8 cellular contexts compared by ENCODE assay signal in genomic region chr20:39081255-39081654, GRCh38.
DNase-seq lines count a peak whose midpoint lies in the region; ATAC-seq and TF ChIP-seq lines count a peak whose summit lies in the region.

No MANE protein-coding gene starts in this region.

- TF ChIP-seq CTCF in esophagus muscularis mucosa (IDR thresholded peaks at IDR 0.05), result peak; percentile 85 to 97 (median 91)

- H3K27me3 Mint-ChIP-seq in naive thymus-derived CD8-positive, alpha-beta T cell, result peaks cover 14 to 60% (median 20%) of the 10 kb centered on the region in 5 donors
- peaks cover 63% of the 10 kb centered on the region for H3K27me3 Mint-ChIP-seq in stimulated activated memory B cell treated with anti-CD40 and anti-IgM and Interleukin-4, amounts not matched to agents 10 μg/mL and 1 μg/mL and 100 μg/mL, for 72 hours

- no peak for TF ChIP-seq POLR2A in esophagus muscularis mucosa (IDR thresholded peaks at IDR 0.05; ENCODE audit: low read depth)

- no peaks in the 10 kb centered on the region for H3K36me3 ChIP-seq in esophagus muscularis mucosa

- peaks cover 0 to 53% (median 4%) of the 10 kb centered on the region in 4 donors for H3K27me3 ChIP-seq in esophagus muscularis mucosa

- 14% methylated on average over 4 of the region's 5 CpGs for WGBS in esophagus muscularis mucosa

- no peak overlapping the region for H3K4me3 ChIP-seq in esophagus muscularis mucosa

- no peak overlapping the region for H3K4me3 Mint-ChIP-seq in naive thymus-derived CD8-positive, alpha-beta T cell
- no peak overlapping the region for H3K4me3 Mint-ChIP-seq in stimulated activated memory B cell treated with anti-CD40 and anti-IgM and Interleukin-4, amounts not matched to agents 10 μg/mL and 1 μg/mL and 100 μg/mL, for 72 hours

- peaks cover 0 to 2% (median 0%) of the 10 kb centered on the region in 9 donors for H3K9me3 Mint-ChIP-seq in naive thymus-derived CD8-positive, alpha-beta T cell
- H3K9me3 Mint-ChIP-seq in stimulated activated memory B cell treated with anti-CD40 and anti-IgM and Interleukin-4, amounts not matched to agents 10 μg/mL and 1 μg/mL and 100 μg/mL, for 72 hours, result peaks cover 7% of the 10 kb centered on the region

- no peak for TF ChIP-seq EP300 in esophagus muscularis mucosa (IDR thresholded peaks at IDR 0.05)

- POLR2A ChIA-PET in naive thymus-derived CD8-positive, alpha-beta T cell (lab: Charles Lee), result no interaction called here

- no peak overlapping the region for H3K27ac ChIP-seq in esophagus muscularis mucosa (replicated peaks in 1 of 4)

- H3K4me1 ChIP-seq in esophagus muscularis mucosa, result no peaks in the 10 kb centered on the region

- peaks cover 0 to 2% (median 0%) of the 10 kb centered on the region in 3 donors for H3K36me3 Mint-ChIP-seq in naive thymus-derived CD8-positive, alpha-beta T cell
- H3K36me3 Mint-ChIP-seq in stimulated activated memory B cell treated with anti-CD40 and anti-IgM and Interleukin-4, amounts not matched to agents 10 μg/mL and 1 μg/mL and 100 μg/mL, for 72 hours, result no peaks in the 10 kb centered on the region

- H3K27ac Mint-ChIP-seq in naive thymus-derived CD8-positive, alpha-beta T cell, result no peak overlapping the region
- H3K27ac Mint-ChIP-seq in stimulated activated memory B cell treated with anti-CD40 and anti-IgM and Interleukin-4, amounts not matched to agents 10 μg/mL and 1 μg/mL and 100 μg/mL, for 72 hours, result no peak overlapping the region

- intact Hi-C loops in esophagus muscularis mucosa (cut with DNase I), result loop anchor here (1.0 to 10.0 kb wide), 2 partner anchors 31 to 156 kb away; partner anchors contain the start of gene FAM83D

- no peaks in the 10 kb centered on the region for H3K9me3 ChIP-seq in esophagus muscularis mucosa

- H3K4me1 Mint-ChIP-seq in naive thymus-derived CD8-positive, alpha-beta T cell, result no peaks in the 10 kb centered on the region
- H3K4me1 Mint-ChIP-seq in stimulated activated memory B cell treated with anti-CD40 and anti-IgM and Interleukin-4, amounts not matched to agents 10 μg/mL and 1 μg/mL and 100 μg/mL, for 72 hours, result no peaks in the 10 kb centered on the region

- peak; percentile 54 to 79 for ATAC-seq in naive thymus-derived CD8-positive, alpha-beta T cell
- peak; percentile 72 for ATAC-seq in stimulated activated memory B cell treated with anti-CD40 and anti-IgM and Interleukin-4, amounts not matched to agents 10 μg/mL and 1 μg/mL and 100 μg/mL, for 72 hours
- no peak for ATAC-seq in HG03457 (IDR thresholded peaks at IDR 0.05; ENCODE audit: unreplicated experiment)

- DNase-seq in GF-D8 (lab: John Stamatoyannopoulos, UW), result peak; percentile 25
- peak; percentile 49 for DNase-seq in HS-5 (ENCODE audit: low read depth)
- peak; percentile 86 for DNase-seq in OCI-M1 (lab: John Stamatoyannopoulos, UW)
- peak; percentile 72 for DNase-seq in activated T-cell treated with anti-CD3 and anti-CD28 coated beads for 24 hours (ENCODE audit: low read depth)
- peak; percentile 95 for DNase-seq in esophagus muscularis mucosa (ENCODE audit: extremely low spot score)
- peak; percentile 53 to 88 (median 72) for DNase-seq in naive thymus-derived CD8-positive, alpha-beta T cell

Comparison
In these comparisons a context has a peak if more than half of its experiments do, and no peak if none do; other contexts are left out.
1. DNase-seq: peak in every context shown above with its lines; median percentile 95 in esophagus muscularis mucosa; 86 in OCI-M1; 72 in activated T-cell treated with anti-CD3 and anti-CD28 coated beads for 24 hours; 72 in naive thymus-derived CD8-positive, alpha-beta T cell; 49 in HS-5; 25 in GF-D8.